In genomic region chr3:136753112-136753939, GRCh38 we compare ENCODE assay signal across 8 cellular contexts. TPM values are rescaled to one million over a fixed set of nuclear protein-coding genes. Genes with fewer than 3 reads are reported as not detected.
DNase-seq lines count a peak whose midpoint lies in the region; ATAC-seq lines count a peak whose summit lies in the region.

No MANE protein-coding gene starts in this region.

- no peak overlapping the region for H2BK120ac ChIP-seq in mesendoderm (ENCODE audit: low read depth, low read length)

- peak overlapping the region; percentile 77 for H4K5ac ChIP-seq in mesendoderm (ENCODE audit: low read length)

- peak overlapping the region; percentile 72 for H3K18ac ChIP-seq in mesendoderm (ENCODE audit: low read length)

- H3K36me3 Mint-ChIP-seq in central memory CD8-positive, alpha-beta T cell (ENCODE audit: insufficient read depth) = peaks cover 24% of the 10 kb centered on the region

- no peaks in the 10 kb centered on the region for H3K27me3 Mint-ChIP-seq in central memory CD8-positive, alpha-beta T cell

- no peaks in the 10 kb centered on the region for H3K9me3 Mint-ChIP-seq in central memory CD8-positive, alpha-beta T cell

- H3K4me1 ChIP-seq in mesendoderm (ENCODE audit: control insufficient read depth, low read depth, low read length) = peaks cover 10% of the 10 kb centered on the region

- no peak overlapping the region for H4K8ac ChIP-seq in mesendoderm (ENCODE audit: low read depth, low read length)

- peak overlapping the region; percentile 6 for H2AK5ac ChIP-seq in mesendoderm (ENCODE audit: low read length)

- DNase-seq in NCI-H1694 (lab: John Stamatoyannopoulos, UW) (peak; percentile 45), NCI-H1694 treated with DMSO at 0.1 percent for 48 hours (lab: John Stamatoyannopoulos, UW) (no peak), NCI-H69 (lab: John Stamatoyannopoulos, UW) (peak; percentile 36), mesendoderm (no peak), middle frontal gyrus (ENCODE audit: extremely low spot score, low spot score) (no peak), NCI-H1417 treated with DMSO at 0.1 percent for 48 hours (lab: John Stamatoyannopoulos, UW) (no peak)
- no peak for DNase-seq in central memory CD8-positive, alpha-beta T cell (ENCODE audit: low spot score in 2 of 2)

- no peak for ATAC-seq in central memory CD8-positive, alpha-beta T cell (replicated peaks; ENCODE audit: extremely low read depth, poor library complexity, severe bottlenecking)
- ATAC-seq in HG03442 (IDR thresholded peaks at IDR 0.05; ENCODE audit: unreplicated experiment) = no peak

- H3K36me3 ChIP-seq in mesendoderm (ENCODE audit: control insufficient read depth, insufficient read depth, low read length) = no peaks in the 10 kb centered on the region

- H3K27ac Mint-ChIP-seq in central memory CD8-positive, alpha-beta T cell (ENCODE audit: low read depth) = peak overlapping the region; percentile 89

- H3K27ac ChIP-seq in mesendoderm (ENCODE audit: low read depth, low read length) = peak overlapping the region; percentile 98

- no CpG with 5 or more reads among the region's 13 CpGs for WGBS in mesendoderm (ENCODE audit: extremely low coverage, insufficient coverage, low lambda C conversion rate)

- H3K56ac ChIP-seq in mesendoderm (ENCODE audit: low read length) = peak overlapping the region; percentile 74

- peak overlapping the region; percentile 94 for H3K4me3 Mint-ChIP-seq in central memory CD8-positive, alpha-beta T cell

- H2BK15ac ChIP-seq in mesendoderm (replicated peaks; ENCODE audit: low read depth) = no peak overlapping the region

- H3K23ac ChIP-seq in mesendoderm (ENCODE audit: low read length) = no peak overlapping the region

- peak overlapping the region; percentile 67 for H3K9ac ChIP-seq in mesendoderm (ENCODE audit: low read length)

- H3K4ac ChIP-seq in mesendoderm (ENCODE audit: low read depth, low read length) = peak overlapping the region; percentile 60

- peak overlapping the region; percentile 89 for H3K4me2 ChIP-seq in mesendoderm (ENCODE audit: low read length)

- H3K4me3 ChIP-seq in mesendoderm (ENCODE audit: low read length) = peak overlapping the region; percentile 16

- peaks cover 52% of the 10 kb centered on the region for H3K4me1 Mint-ChIP-seq in central memory CD8-positive, alpha-beta T cell

- H3K79me2 ChIP-seq in mesendoderm (ENCODE audit: control insufficient read depth, insufficient read depth, low read length) = peaks cover 22% of the 10 kb centered on the region

- no peaks in the 10 kb centered on the region for H3K27me3 ChIP-seq in mesendoderm (ENCODE audit: insufficient read depth, low read length, poor library complexity)

- H3K79me1 ChIP-seq in mesendoderm (ENCODE audit: low read length) = no peaks in the 10 kb centered on the region

- H2BK5ac ChIP-seq in mesendoderm (ENCODE audit: low read length) = peak overlapping the region; percentile 5

RNA-seq across cellular contexts. Expression of gene STAG1, which starts 1.1 kb away (rescaled TPM):
- 13.9 TPM for polyA plus RNA-seq in mesendoderm (2013, experiment 1 of 2)
- 14.0 TPM for polyA plus RNA-seq in mesendoderm (2013, experiment 2 of 2)

Comparison
In these comparisons a context has a peak if more than half of its experiments do, and no peak if none do; other contexts are left out.
1. DNase-seq: peak in NCI-H1694 (single experiment) and NCI-H69 (single experiment); none in NCI-H1694 treated with DMSO at 0.1 percent for 48 hours (single experiment), central memory CD8-positive, alpha-beta T cell (0 of 2), mesendoderm (single experiment), middle frontal gyrus (single experiment) and NCI-H1417 treated with DMSO at 0.1 percent for 48 hours (single experiment).